ENCODE assay signal across 20 cellular contexts in genomic region chr2:119426396-119426675, GRCh38. TPM values are rescaled to one million over a fixed set of nuclear protein-coding genes. Genes with fewer than 3 reads are reported as not detected.
"Had no signal": no experiment of that assay in that cellular context is flagged by ENCODE, and none has a peak within 500 bp of the region (broad histone marks: within the 10 kb centered on the region; RNA-seq: fewer than 3 reads in every experiment).

No MANE protein-coding gene starts in this region.

- H3K4me1 Mint-ChIP-seq: activated naive CD8-positive, alpha-beta T cell treated with anti-CD3 and anti-CD28 coated beads, Interleukin-2, amount 10 ng/mL, durations not matched to agents 7 days and 5 days; stimulated activated memory B cell treated with anti-CD40 and anti-IgM and Interleukin-4, amounts not matched to agents 10 μg/mL and 1 μg/mL and 100 μg/mL, for 72 hours had no signal

- H3K9me3 ChIP-seq: pancreas, uterus had no signal

- H3K36me3 ChIP-seq: esophagus squamous epithelium, pancreas, uterus had no signal

- H3K27me3 ChIP-seq: esophagus squamous epithelium, pancreas, uterus had no signal

- H3K27ac Mint-ChIP-seq: activated CD4-positive, alpha-beta memory T cell treated with anti-CD3 and anti-CD28 coated beads, Interleukin-2, amount 10 ng/mL, durations not matched to agents 7 days and 5 days; activated naive CD8-positive, alpha-beta T cell treated with anti-CD3 and anti-CD28 coated beads, Interleukin-2, amount 10 ng/mL, durations not matched to agents 7 days and 5 days; immature natural killer cell; memory B cell; stimulated activated memory B cell treated with anti-CD40 and anti-IgM and Interleukin-4, amounts not matched to agents 10 μg/mL and 1 μg/mL and 100 μg/mL, for 72 hours; T-helper 2 cell treated with Interferon-gamma antibody and Interleukin-4, amounts not matched to agents 5 μg/mL and 100 μg/mL, for 36 hours had no signal

- H3K36me3 Mint-ChIP-seq: activated naive CD8-positive, alpha-beta T cell treated with anti-CD3 and anti-CD28 coated beads, Interleukin-2, amount 10 ng/mL, durations not matched to agents 7 days and 5 days; immature natural killer cell; stimulated activated memory B cell treated with anti-CD40 and anti-IgM and Interleukin-4, amounts not matched to agents 10 μg/mL and 1 μg/mL and 100 μg/mL, for 72 hours had no signal

- ATAC-seq: stimulated activated memory B cell treated with anti-CD40 and anti-IgM and Interleukin-4, amounts not matched to agents 10 μg/mL and 1 μg/mL and 100 μg/mL, for 72 hours had no signal

- H3K9me3 Mint-ChIP-seq: activated CD4-positive, alpha-beta memory T cell treated with anti-CD3 and anti-CD28 coated beads, Interleukin-2, amount 10 ng/mL, durations not matched to agents 7 days and 5 days; immature natural killer cell; T-helper 2 cell treated with Interferon-gamma antibody and Interleukin-4, amounts not matched to agents 5 μg/mL and 100 μg/mL, for 36 hours had no signal

- H3K4me3 Mint-ChIP-seq: activated CD4-positive, alpha-beta memory T cell treated with anti-CD3 and anti-CD28 coated beads, Interleukin-2, amount 10 ng/mL, durations not matched to agents 7 days and 5 days; activated naive CD8-positive, alpha-beta T cell treated with anti-CD3 and anti-CD28 coated beads, Interleukin-2, amount 10 ng/mL, durations not matched to agents 7 days and 5 days; immature natural killer cell; memory B cell; neural crest cell; stimulated activated memory B cell treated with anti-CD40 and anti-IgM and Interleukin-4, amounts not matched to agents 10 μg/mL and 1 μg/mL and 100 μg/mL, for 72 hours; T-helper 2 cell treated with Interferon-gamma antibody and Interleukin-4, amounts not matched to agents 5 μg/mL and 100 μg/mL, for 36 hours had no signal

- DNase-seq: activated CD4-positive, alpha-beta memory T cell treated with anti-CD3 and anti-CD28 coated beads, Interleukin-2, amount 10 ng/mL, durations not matched to agents 7 days and 5 days; activated CD4-positive, alpha-beta T cell treated with anti-CD3 and anti-CD28 coated beads for 1 hour; activated CD8-positive, alpha-beta memory T cell treated with anti-CD3 and anti-CD28 coated beads, Interleukin-2, amount 50 U/mL, for 4 hours; activated naive CD8-positive, alpha-beta T cell treated with anti-CD3 and anti-CD28 coated beads, Interleukin-2, amount 10 ng/mL, durations not matched to agents 7 days and 5 days; anterior cingulate cortex; cerebellar nuclear complex; esophagus squamous epithelium; foreskin fibroblast; glutamatergic neuron; immature natural killer cell; retina; stimulated activated CD4-positive, alpha-beta T cell treated with anti-CD3 and anti-CD28 coated beads, Interleukin-1b, Interleukin-23, amount 100 ng/mL, for 48 hours; substantia nigra had no signal

- H3K4me1 ChIP-seq: uterus had no signal

- H3K4me3 ChIP-seq: dorsolateral prefrontal cortex, esophagus squamous epithelium, pancreas, uterus had no signal

- H3K27ac ChIP-seq: dorsolateral prefrontal cortex, uterus had no signal

RNA-seq across cellular contexts. Expression of gene TMEM37, which starts 5.3 kb away (rescaled TPM):
- total RNA-seq: activated CD4-positive, alpha-beta memory T cell treated with anti-CD3 and anti-CD28 coated beads, Interleukin-2, amount 10 ng/mL, durations not matched to agents 7 days and 5 days; activated naive CD8-positive, alpha-beta T cell treated with anti-CD3 and anti-CD28 coated beads, Interleukin-2, amount 10 ng/mL, durations not matched to agents 7 days and 5 days had no signal
- polyA plus RNA-seq: immature natural killer cell had no signal
